8 cellular contexts compared by ENCODE assay signal in the genomic region with DNA sequence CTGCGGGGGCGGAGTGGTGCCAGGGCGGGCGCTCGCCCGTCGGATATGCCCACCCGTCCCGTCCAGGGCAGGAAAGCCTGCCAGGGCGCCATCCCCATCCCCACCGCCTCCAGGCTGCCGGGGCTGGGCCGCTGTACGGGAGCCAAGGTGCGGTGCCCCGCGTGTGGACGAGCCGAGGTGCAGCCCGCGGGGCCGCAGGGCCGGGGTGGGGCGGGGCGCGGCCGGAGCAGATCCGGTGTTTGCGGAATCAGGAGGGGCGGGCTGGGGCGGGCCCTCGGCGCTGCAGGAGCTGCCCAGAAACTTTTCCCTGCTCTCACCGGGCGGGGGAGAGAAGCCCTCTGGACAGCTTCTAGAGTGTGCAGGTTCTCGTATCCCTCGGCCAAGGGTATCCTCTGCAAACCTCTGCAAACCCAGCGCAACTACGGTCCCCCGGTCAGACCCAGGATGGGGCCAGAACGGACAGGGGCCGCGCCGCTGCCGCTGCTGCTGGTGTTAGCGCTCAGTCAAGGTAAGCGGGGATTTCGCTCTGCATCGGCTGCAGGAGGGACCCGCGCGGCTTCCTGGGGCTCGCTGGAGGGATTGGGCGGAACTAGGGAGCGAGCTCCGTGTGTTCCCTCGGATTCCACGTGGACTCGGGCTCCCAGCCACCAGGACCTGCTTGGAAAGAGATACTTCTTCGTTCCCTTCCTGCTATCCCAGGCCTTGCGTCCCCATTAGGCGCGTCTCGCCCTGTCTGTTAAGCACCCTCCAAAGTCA. TPM values are rescaled to one million over a fixed set of nuclear protein-coding genes. Genes with fewer than 3 reads are reported as not detected.
DNase-seq lines count a peak whose midpoint lies in the region; ATAC-seq, FAIRE-seq and TF ChIP-seq lines count a peak whose summit lies in the region.

ITGA2 (plus strand) TSS at position 328 of the 756 bp plus-strand sequence; CDS start at position 445, 117 bp downstream.

- H3K27me3 ChIP-seq in BLaER1, result peaks cover 53% of the 10 kb centered on the region
- H3K27me3 ChIP-seq in endothelial cell of umbilical vein (ENCODE audit: control insufficient read depth in 2 of 2, insufficient read depth in 2 of 2, low read length in 2 of 2), result no peaks in the 10 kb centered on the region

- dilution Hi-C loops in endothelial cell of umbilical vein (cut with MboI; ENCODE audit: extremely low pct_ligation_motif_present, low sequenced_read_pairs), result no loop called here

- BruUV-seq in endothelial cell of umbilical vein (replicated peaks; lab: Mats Ljungman, UMichigan), result TSS peak; percentile 39

- H4K20me1 ChIP-seq in BLaER1, result no peaks in the 10 kb centered on the region
- no peaks in the 10 kb centered on the region for H4K20me1 ChIP-seq in endothelial cell of umbilical vein (replicated peaks; ENCODE audit: control insufficient read depth, extremely low read depth, insufficient read depth, low read length)

- H3K9me3 Mint-ChIP-seq in mesothelial cell of epicardium, result peaks cover 9% of the 10 kb centered on the region

- H3K27ac ChIP-seq in BLaER1, result no peak within 1 kb of the TSS
- H3K27ac ChIP-seq in KOPT-K1 (ENCODE audit: low read depth, low read length, poor library complexity, severe bottlenecking), result peak within 1 kb of the TSS; percentile 27
- peak within 1 kb of the TSS; percentile 83 for H3K27ac ChIP-seq in endothelial cell of umbilical vein (ENCODE audit: insufficient read depth, low read depth, low read length)
- H3K27ac ChIP-seq in temporal lobe (ENCODE audit: low read depth, low read length), result peak within 1 kb of the TSS; percentile 80

- CTCF ChIA-PET in endothelial cell of umbilical vein (lab: Charles Lee), result interaction anchor here (0.9 to 5.1 kb wide), 14 partner anchors 8 to 149 kb away, joined by 3 to 64 read pairs (median 6); no protein-coding TSS in a partner anchor

- peak; percentile 69 for TF ChIP-seq POLR2A in endothelial cell of umbilical vein (IDR thresholded peaks at IDR 0.05; ENCODE audit: low read depth, low read length)

- peaks cover 20% of the 10 kb centered on the region for H3K4me1 Mint-ChIP-seq in mesothelial cell of epicardium

- peak; percentile 6 to 8 for DNase-seq in activated CD4-positive, alpha-beta T cell treated with anti-CD3 and anti-CD28 coated beads, Interleukin-2, amount 50 U/mL, for 4 hours
- DNase-seq in endothelial cell of umbilical vein (ENCODE audit: low read depth, low spot score) (peak; percentile 67), mesothelial cell of epicardium (ENCODE audit: low spot score in 2 of 2, unreplicated experiment in 2 of 2) (peak; percentile 34 to 64), GM19240 (ENCODE audit: insufficient read length, low spot score) (no peak)

- no peaks in the 10 kb centered on the region for H3K9me1 ChIP-seq in endothelial cell of umbilical vein (replicated peaks; ENCODE audit: control insufficient read depth, extremely low read depth, insufficient read depth, low read length)

- H3K27ac Mint-ChIP-seq in mesothelial cell of epicardium, result no peak within 1 kb of the TSS

- H3K79me2 ChIP-seq in endothelial cell of umbilical vein (ENCODE audit: control insufficient read depth, insufficient read depth, low read length), result peaks cover 50% of the 10 kb centered on the region

- ATAC-seq in GM21390 (IDR thresholded peaks at IDR 0.05; ENCODE audit: unreplicated experiment), result peak; percentile 67

- H3K4me3 ChIP-seq in BLaER1 (peak within 1 kb of the TSS; percentile 68), endothelial cell of umbilical vein (replicated peaks in 1 of 3; ENCODE audit: insufficient read depth in 1 of 3, low read depth in 1 of 3, low read length in 3 of 3) (peak within 1 kb of the TSS; percentile 56 to 80 (median 61))

- H3K4me1 ChIP-seq in BLaER1 (peaks cover 14% of the 10 kb centered on the region), endothelial cell of umbilical vein (ENCODE audit: control insufficient read depth, extremely low read depth, insufficient read depth, low read length) (peaks cover 67% of the 10 kb centered on the region)

- peak within 1 kb of the TSS; percentile 73 for H3K4me3 Mint-ChIP-seq in mesothelial cell of epicardium

- H2AFZ ChIP-seq in endothelial cell of umbilical vein (ENCODE audit: low read depth, low read length), result peak within 1 kb of the TSS; percentile 63

- H3K9ac ChIP-seq in BLaER1 (0 out of 2 replicates have a peak within 1 kb of the TSS, but pooled peaks have one; percentile 40), endothelial cell of umbilical vein (replicated peaks; ENCODE audit: extremely low read depth, insufficient read depth, low read length) (peak within 1 kb of the TSS; percentile 77)

- peak in 1 of 2 donors; percentile 4 for TF ChIP-seq CTCF in endothelial cell of umbilical vein (IDR thresholded peaks at IDR 0.05; ENCODE audit: extremely low read depth in 1 of 2, insufficient read depth in 1 of 2, low read depth in 1 of 2, low read length in 2 of 2)
- no peak for TF ChIP-seq CTCF in mesothelial cell of epicardium (IDR thresholded peaks at IDR 0.05; ENCODE audit: unreplicated experiment)

- H3K36me3 ChIP-seq in BLaER1, result no peaks in the 10 kb centered on the region
- H3K36me3 ChIP-seq in KOPT-K1 (ENCODE audit: insufficient read depth, low read length), result no peaks in the 10 kb centered on the region
- H3K36me3 ChIP-seq in endothelial cell of umbilical vein (ENCODE audit: control insufficient read depth in 2 of 2, extremely low read depth in 1 of 2, insufficient read depth in 2 of 2, low read length in 2 of 2), result no peaks in the 10 kb centered on the region

- peaks cover 30% of the 10 kb centered on the region for H3K27me3 Mint-ChIP-seq in mesothelial cell of epicardium (ENCODE audit: low read depth)

- no peaks in the 10 kb centered on the region for H3K36me3 Mint-ChIP-seq in mesothelial cell of epicardium

- FAIRE-seq in endothelial cell of umbilical vein (lab: Jason Lieb, UNC), result peak; percentile 33

- H3K4me2 ChIP-seq in BLaER1 (peak within 1 kb of the TSS; percentile 91), endothelial cell of umbilical vein (ENCODE audit: insufficient read depth, low read length) (peak within 1 kb of the TSS; percentile 97)

- POLR2A ChIA-PET in endothelial cell of umbilical vein (lab: Charles Lee), result interaction anchor here (0.6 to 1.0 kb wide), 2 partner anchors 120 to 260 kb away, joined by 3 to 6 read pairs; partner anchors contain the start of gene MOCS2

- no peaks in the 10 kb centered on the region for H3K9me3 ChIP-seq in BLaER1
- H3K9me3 ChIP-seq in KOPT-K1 (ENCODE audit: insufficient read depth, low read length, poor library complexity, severe bottlenecking), result no peaks in the 10 kb centered on the region
- no peaks in the 10 kb centered on the region for H3K9me3 ChIP-seq in endothelial cell of umbilical vein (replicated peaks; ENCODE audit: control insufficient read depth, insufficient read depth, low read length)

- intact Hi-C loops in endothelial cell of umbilical vein (cut with micrococcal nuclease), result loop anchor here (1.0 to 2.0 kb wide), 4 partner anchors 39 to 80 kb away; no protein-coding TSS in a partner anchor

TF ChIP-seq in endothelial cell of umbilical vein, 7 proteins besides CTCF, POLR2A, EP300 and RAD21:
- TF ChIP-seq MAX (IDR thresholded peaks at IDR 0.05; ENCODE audit: insufficient read depth, insufficient read length), result no peak
- TF ChIP-seq JUN (IDR thresholded peaks at IDR 0.05; ENCODE audit: borderline replicate concordance, insufficient read depth, insufficient read length, low read depth), result no peak
- no peak for TF ChIP-seq FOS (IDR thresholded peaks at IDR 0.05; ENCODE audit: borderline replicate concordance, insufficient read depth, low read length)
- TF ChIP-seq EZH2 (IDR thresholded peaks at IDR 0.05; ENCODE audit: borderline replicate concordance, low read depth, low read length, severe bottlenecking), result no peak
- TF ChIP-seq POLR2AphosphoS5 (IDR thresholded peaks at IDR 0.05; ENCODE audit: insufficient read depth, low read depth, low read length), result peak; percentile 65

RNA-seq across cellular contexts. Expression of gene ITGA2, which starts in this region (rescaled TPM):
- total RNA-seq in endothelial cell of umbilical vein (53.2 and 62.3 TPM in 2 replicates), mesothelial cell of epicardium (4.1 to 4.7 TPM (median 4.1 TPM) in 3 replicates), temporal lobe (3.7 TPM)
- 8.9 and 11.2 TPM in 2 replicates for polyA plus RNA-seq in endothelial cell of umbilical vein
- polyA plus RNA-seq in endothelial cell of umbilical vein (2011; cell fraction: cytosol; rRNA removed), result 12.5 and 13.0 TPM in 2 replicates
- polyA plus RNA-seq in endothelial cell of umbilical vein (2011; cell fraction: nucleus; rRNA removed), result 19.5 and 23.9 TPM in 2 replicates
- polyA plus RNA-seq in endothelial cell of umbilical vein (2012), result 36.8 and 58.4 TPM in 2 replicates
- polyA minus RNA-seq in endothelial cell of umbilical vein, result 48.2 and 48.9 TPM in 2 replicates
- polyA minus RNA-seq in endothelial cell of umbilical vein (2011; cell fraction: cytosol; rRNA and poly(A)+ RNA removed), result 8.8 TPM
- polyA minus RNA-seq in endothelial cell of umbilical vein (2011; cell fraction: nucleus; rRNA and poly(A)+ RNA removed), result 32.6 and 52.9 TPM in 2 replicates
